14 cellular contexts compared by ENCODE assay signal in genomic region chr1:89938171-89939055, GRCh38.
DNase-seq lines count a peak whose midpoint lies in the region; ATAC-seq lines count a peak whose summit lies in the region.
"Had no signal": no experiment of that assay in that cellular context is flagged by ENCODE, and none has a peak within 500 bp of the region (broad histone marks: within the 10 kb centered on the region; RNA-seq: fewer than 3 reads in every experiment).

No MANE protein-coding gene starts in this region.

- ATAC-seq in stimulated activated naive B cell treated with anti-CD40 and anti-IgM and Interleukin-4, amounts not matched to agents 10 μg/mL and 1 μg/mL and 100 μg/mL, for 72 hours (replicated peaks): peak; percentile 54 to 65
- ATAC-seq: stimulated activated effector memory CD8-positive, alpha-beta T cell treated with anti-CD3 and anti-CD28 coated beads, Interleukin-12 subunit alpha, Interleukin-12 subunit beta, amount 100 ng/mL, for 72 hours had no signal

- peaks cover 16% of the 10 kb centered on the region for H3K4me1 ChIP-seq in adipocyte (ENCODE audit: control insufficient read depth, insufficient read depth, low read length)

- H3K9me3 Mint-ChIP-seq in stimulated activated naive B cell treated with anti-CD40 and anti-IgM and Interleukin-4, amounts not matched to agents 10 μg/mL and 1 μg/mL and 100 μg/mL, for 72 hours: no peaks in the 10 kb centered on the region
- H3K9me3 Mint-ChIP-seq: activated naive CD8-positive, alpha-beta T cell treated with anti-CD3 and anti-CD28 coated beads, Interleukin-2, amount 10 ng/mL, durations not matched to agents 7 days and 5 days; stimulated activated effector memory CD8-positive, alpha-beta T cell treated with anti-CD3 and anti-CD28 coated beads, Interleukin-12 subunit alpha, Interleukin-12 subunit beta, amount 100 ng/mL, for 72 hours had no signal

- H3K4me3 ChIP-seq in adipocyte (ENCODE audit: low read length): no peak overlapping the region

- H3K27me3 ChIP-seq in adipocyte (replicated peaks; ENCODE audit: control insufficient read depth, insufficient read depth, low read length): no peaks in the 10 kb centered on the region

- no peaks in the 10 kb centered on the region for H3K9me3 ChIP-seq in adipocyte (ENCODE audit: control insufficient read depth, low read length)

- peak overlapping the region; percentile 51 for H3K27ac Mint-ChIP-seq in stimulated activated naive B cell treated with anti-CD40 and anti-IgM and Interleukin-4, amounts not matched to agents 10 μg/mL and 1 μg/mL and 100 μg/mL, for 72 hours
- H3K27ac Mint-ChIP-seq: activated naive CD8-positive, alpha-beta T cell treated with anti-CD3 and anti-CD28 coated beads, Interleukin-2, amount 10 ng/mL, durations not matched to agents 7 days and 5 days; stimulated activated effector memory CD8-positive, alpha-beta T cell treated with anti-CD3 and anti-CD28 coated beads, Interleukin-12 subunit alpha, Interleukin-12 subunit beta, amount 100 ng/mL, for 72 hours had no signal

- no peak overlapping the region for H3K9ac ChIP-seq in adipocyte (ENCODE audit: low read length)

- H3K4me1 Mint-ChIP-seq in stimulated activated naive B cell treated with anti-CD40 and anti-IgM and Interleukin-4, amounts not matched to agents 10 μg/mL and 1 μg/mL and 100 μg/mL, for 72 hours: peaks cover 23 to 50% of the 10 kb centered on the region in 2 donors
- H3K4me1 Mint-ChIP-seq: activated naive CD8-positive, alpha-beta T cell treated with anti-CD3 and anti-CD28 coated beads, Interleukin-2, amount 10 ng/mL, durations not matched to agents 7 days and 5 days; stimulated activated effector memory CD8-positive, alpha-beta T cell treated with anti-CD3 and anti-CD28 coated beads, Interleukin-12 subunit alpha, Interleukin-12 subunit beta, amount 100 ng/mL, for 72 hours had no signal

- no peaks in the 10 kb centered on the region for H3K27me3 Mint-ChIP-seq in stimulated activated naive B cell treated with anti-CD40 and anti-IgM and Interleukin-4, amounts not matched to agents 10 μg/mL and 1 μg/mL and 100 μg/mL, for 72 hours
- H3K27me3 Mint-ChIP-seq: activated naive CD8-positive, alpha-beta T cell treated with anti-CD3 and anti-CD28 coated beads, Interleukin-2, amount 10 ng/mL, durations not matched to agents 7 days and 5 days had no signal

- peaks cover 15% of the 10 kb centered on the region for H3K36me3 ChIP-seq in adipocyte (ENCODE audit: control insufficient read depth, insufficient read depth, low read length, severe bottlenecking)

- peaks cover 22 to 38% of the 10 kb centered on the region in 2 donors for H3K36me3 Mint-ChIP-seq in stimulated activated naive B cell treated with anti-CD40 and anti-IgM and Interleukin-4, amounts not matched to agents 10 μg/mL and 1 μg/mL and 100 μg/mL, for 72 hours

- no peak overlapping the region for H3K4me3 Mint-ChIP-seq in stimulated activated naive B cell treated with anti-CD40 and anti-IgM and Interleukin-4, amounts not matched to agents 10 μg/mL and 1 μg/mL and 100 μg/mL, for 72 hours
- H3K4me3 Mint-ChIP-seq: activated naive CD8-positive, alpha-beta T cell treated with anti-CD3 and anti-CD28 coated beads, Interleukin-2, amount 10 ng/mL, durations not matched to agents 7 days and 5 days; stimulated activated effector memory CD8-positive, alpha-beta T cell treated with anti-CD3 and anti-CD28 coated beads, Interleukin-12 subunit alpha, Interleukin-12 subunit beta, amount 100 ng/mL, for 72 hours had no signal

- peak; percentile 46 for DNase-seq in HCEC 1CT
- peak; percentile 61 for DNase-seq in adipocyte (ENCODE audit: low read depth)
- DNase-seq in foreskin melanocyte: peak; percentile 65
- no peak for DNase-seq in stimulated activated naive B cell treated with anti-CD40 and anti-IgM and Interleukin-4, amounts not matched to agents 10 μg/mL and 1 μg/mL and 100 μg/mL, for 72 hours
- no peak for DNase-seq in central memory CD4-positive, alpha-beta T cell
- DNase-seq in NCI-H748 (lab: John Stamatoyannopoulos, UW; ENCODE audit: unreplicated experiment): no peak
- DNase-seq in activated naive CD4-positive, alpha-beta T cell treated with Interleukin-2 at 50 U/mL for 16 hours: no peak
- DNase-seq: activated CD4-positive, alpha-beta T cell treated with anti-CD3 and anti-CD28 coated beads, Interleukin-2, amount 50 U/mL, for 4 hours; activated naive CD8-positive, alpha-beta T cell treated with anti-CD3 and anti-CD28 coated beads, Interleukin-2, amount 10 ng/mL, durations not matched to agents 7 days and 5 days; DND-41; NCI-H1092; NCI-H82; SW 1271 had no signal

Comparison
In these comparisons a context has a peak if more than half of its experiments do, and no peak if none do; other contexts are left out.
1. DNase-seq: peak in HCEC 1CT (single experiment), adipocyte (single experiment) and foreskin melanocyte (single experiment); none in stimulated activated naive B cell treated with anti-CD40 and anti-IgM and Interleukin-4, amounts not matched to agents 10 μg/mL and 1 μg/mL and 100 μg/mL, for 72 hours (single experiment), central memory CD4-positive, alpha-beta T cell (single experiment), NCI-H748 (single experiment) and activated naive CD4-positive, alpha-beta T cell treated with Interleukin-2 at 50 U/mL for 16 hours (single experiment).